16 cellular contexts compared by ENCODE assay signal in the genomic region with DNA sequence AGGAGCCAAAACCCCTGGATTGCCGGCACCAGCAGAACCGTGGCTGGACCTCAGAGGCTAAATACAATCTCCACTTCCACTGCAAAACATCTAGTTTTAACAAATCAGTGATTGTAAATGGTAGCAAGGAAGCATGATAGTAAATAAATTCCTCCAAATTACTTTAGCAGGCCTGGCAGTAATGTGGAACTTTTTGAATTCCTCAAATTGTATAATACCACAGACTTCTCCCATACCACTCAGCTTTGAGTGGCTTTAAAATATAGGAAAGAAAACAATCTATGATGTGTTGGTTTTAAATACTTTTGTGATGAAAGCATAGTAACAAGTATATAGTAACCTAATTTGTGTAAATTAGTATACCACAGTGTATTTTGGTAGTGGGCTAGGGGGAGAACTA. TPM values are rescaled to one million over a fixed set of nuclear protein-coding genes. Genes with fewer than 3 reads are reported as not detected.
DNase-seq lines count a peak whose midpoint lies in the region; ATAC-seq, FAIRE-seq and TF ChIP-seq lines count a peak whose summit lies in the region.
"Had no signal": no experiment of that assay in that cellular context is flagged by ENCODE, and none has a peak within 500 bp of the region (broad histone marks: within the 10 kb centered on the region; RNA-seq: fewer than 3 reads in every experiment).

No MANE protein-coding gene starts in this region.

- H2BK5ac ChIP-seq in mesenchymal stem cell (ENCODE audit: low read depth, low read length, poor library complexity, severe bottlenecking), result no peak overlapping the region

- H2AFZ ChIP-seq in astrocyte (ENCODE audit: low read depth, low read length) (no peak overlapping the region), mesenchymal stem cell (ENCODE audit: low read depth, low read length) (no peak overlapping the region), PC-3 (ENCODE audit: low read length) (no peak overlapping the region)

- no peak overlapping the region for H3K9ac ChIP-seq in astrocyte (ENCODE audit: low read length)
- no peak overlapping the region for H3K9ac ChIP-seq in mesenchymal stem cell (ENCODE audit: low read length)
- H3K9ac ChIP-seq in PC-3 (ENCODE audit: low read length), result no peak overlapping the region

- no peak overlapping the region for H3K14ac ChIP-seq in mesenchymal stem cell (ENCODE audit: low read length in 2 of 2)

- H2BK15ac ChIP-seq in mesenchymal stem cell (ENCODE audit: low read depth, poor library complexity, severe bottlenecking), result no peak overlapping the region

- DNase-seq in AG10803 (ENCODE audit: low read depth) (peak; percentile 61), HFFc6 (peak; percentile 33), astrocyte (ENCODE audit: low read depth) (peak; percentile 49), mesenchymal stem cell (peak; percentile 30), PC-3 (no peak)
- DNase-seq in naive thymus-derived CD4-positive, alpha-beta T cell, result no peak
- no peak for DNase-seq in activated CD4-positive, alpha-beta T cell treated with anti-CD3 and anti-CD28 coated beads for 4 hours
- DNase-seq: BE2C; CD8-positive, alpha-beta memory T cell; DND-41; NCI-H1417; NCI-H1930; NCI-H2171 treated with DMSO at 0.1 percent for 48 hours; NCI-H774; SHP77 treated with DMSO at 0.1 percent for 48 hours had no signal

- no peak overlapping the region for H2AK5ac ChIP-seq in mesenchymal stem cell (ENCODE audit: low read length, severe bottlenecking)

- POLR2A ChIA-PET in naive thymus-derived CD4-positive, alpha-beta T cell (lab: Charles Lee), result no interaction called here
- POLR2A ChIA-PET in PC-3 (lab: Charles Lee; ENCODE audit: unreplicated experiment), result no interaction called here

- no CpG with 5 or more reads among the region's 2 CpGs for WGBS in mesenchymal stem cell

- H3K79me2 ChIP-seq in astrocyte (ENCODE audit: insufficient read depth, low read length) (no peaks in the 10 kb centered on the region), PC-3 (ENCODE audit: low read length) (no peaks in the 10 kb centered on the region)

- no peak overlapping the region for H4K8ac ChIP-seq in mesenchymal stem cell (ENCODE audit: low read length)

- H3K27ac Mint-ChIP-seq in HFFc6, result peak overlapping the region; percentile 14
- H3K27ac Mint-ChIP-seq in astrocyte (ENCODE audit: unreplicated experiment), result no peak overlapping the region
- H3K27ac Mint-ChIP-seq in naive thymus-derived CD4-positive, alpha-beta T cell, result no peak overlapping the region

- H3K9me3 ChIP-seq in astrocyte (ENCODE audit: insufficient read depth, low read depth, low read length) (no peaks in the 10 kb centered on the region), mesenchymal stem cell (ENCODE audit: control insufficient read depth, low read length) (no peaks in the 10 kb centered on the region), PC-3 (ENCODE audit: low read length) (no peaks in the 10 kb centered on the region)
- H3K9me3 ChIP-seq in naive thymus-derived CD4-positive, alpha-beta T cell (ENCODE audit: control insufficient read depth in 2 of 3, low read length in 3 of 3), result no peaks in the 10 kb centered on the region
- H3K9me3 ChIP-seq: BE2C had no signal

- ATAC-seq in naive thymus-derived CD4-positive, alpha-beta T cell, result no peak
- ATAC-seq in PC-3 (no peak), esophagus mucosa (no peak)

- no peaks in the 10 kb centered on the region for H3F3A ChIP-seq in PC-3 (ENCODE audit: low read length, unreplicated experiment)

- no peak for FAIRE-seq in astrocyte (lab: Jason Lieb, UNC)

- H3K4me2 ChIP-seq in astrocyte (ENCODE audit: low read length) (no peak overlapping the region), mesenchymal stem cell (ENCODE audit: low read length, poor library complexity, severe bottlenecking) (no peak overlapping the region), PC-3 (ENCODE audit: low read length) (no peak overlapping the region)

- H3K36me3 Mint-ChIP-seq in HFFc6 (ENCODE audit: low read depth) (no peaks in the 10 kb centered on the region), astrocyte (ENCODE audit: low read depth, unreplicated experiment) (peaks cover 2% of the 10 kb centered on the region)
- peaks cover 0 to 8% (median 0%) of the 10 kb centered on the region in 5 donors for H3K36me3 Mint-ChIP-seq in naive thymus-derived CD4-positive, alpha-beta T cell

- TF ChIP-seq CTCF in AG10803 (conservative IDR thresholded peaks at IDR 0.05; ENCODE audit: low read length), result no peak
- TF ChIP-seq CTCF in HFFc6 (IDR thresholded peaks at IDR 0.05), result no peak
- no peak for TF ChIP-seq CTCF in astrocyte (IDR thresholded peaks at IDR 0.05; ENCODE audit: insufficient read depth, low read depth, low read length)
- TF ChIP-seq CTCF in PC-3 (conservative IDR thresholded peaks at IDR 0.05; ENCODE audit: low read depth, low read length), result no peak

- H3K36me3 ChIP-seq in astrocyte (ENCODE audit: insufficient read depth, low read length) (no peaks in the 10 kb centered on the region), mesenchymal stem cell (ENCODE audit: control insufficient read depth in 1 of 2, insufficient read depth in 2 of 2, low read depth in 1 of 2, low read length in 2 of 2) (peaks cover 0 to 35% of the 10 kb centered on the region in 2 experiments), PC-3 (ENCODE audit: low read depth, low read length) (no peaks in the 10 kb centered on the region)
- no peaks in the 10 kb centered on the region for H3K36me3 ChIP-seq in naive thymus-derived CD4-positive, alpha-beta T cell (ENCODE audit: control insufficient read depth in 2 of 3, insufficient read depth in 3 of 3, low read length in 3 of 3)
- H3K36me3 ChIP-seq: BE2C had no signal

- H3K18ac ChIP-seq in mesenchymal stem cell (ENCODE audit: low read depth in 1 of 2, low read length in 2 of 2), result no peak overlapping the region

- H3K27me3 Mint-ChIP-seq in HFFc6 (ENCODE audit: insufficient read depth) (peaks cover 4% of the 10 kb centered on the region), astrocyte (ENCODE audit: low read depth, unreplicated experiment) (peaks cover 2% of the 10 kb centered on the region)
- no peaks in the 10 kb centered on the region for H3K27me3 Mint-ChIP-seq in naive thymus-derived CD4-positive, alpha-beta T cell

- H2BK120ac ChIP-seq in mesenchymal stem cell (ENCODE audit: low read depth, low read length), result no peak overlapping the region

- H3K27me3 ChIP-seq in astrocyte (ENCODE audit: insufficient read depth, low read length), result no peaks in the 10 kb centered on the region
- H3K27me3 ChIP-seq in mesenchymal stem cell (ENCODE audit: control insufficient read depth in 1 of 2, insufficient read depth in 1 of 2, low read length in 2 of 2), result no peaks in the 10 kb centered on the region
- no peaks in the 10 kb centered on the region for H3K27me3 ChIP-seq in naive thymus-derived CD4-positive, alpha-beta T cell (ENCODE audit: control insufficient read depth in 2 of 2, insufficient read depth in 2 of 2, low read length in 2 of 2)
- no peaks in the 10 kb centered on the region for H3K27me3 ChIP-seq in PC-3 (ENCODE audit: low read length)
- H3K27me3 ChIP-seq: BE2C had no signal

- H3K4ac ChIP-seq in mesenchymal stem cell (ENCODE audit: low read depth in 1 of 2, low read length in 2 of 2), result no peak overlapping the region

- BruUV-seq in PC-3 (replicated peaks; lab: Mats Ljungman, UMichigan), result no TSS peak

- H3K27ac ChIP-seq in astrocyte (ENCODE audit: low read depth, low read length) (no peak overlapping the region), mesenchymal stem cell (ENCODE audit: low read length, poor library complexity, severe bottlenecking) (no peak overlapping the region), PC-3 (ENCODE audit: low read length) (no peak overlapping the region)
- H3K27ac ChIP-seq in naive thymus-derived CD4-positive, alpha-beta T cell (ENCODE audit: low read depth, low read length), result no peak overlapping the region

- H3K79me1 ChIP-seq in mesenchymal stem cell (replicated peaks; ENCODE audit: low read length, poor library complexity, severe bottlenecking), result no peaks in the 10 kb centered on the region

- intact Hi-C loops in naive thymus-derived CD4-positive, alpha-beta T cell (cut with micrococcal nuclease), result no loop called here
- intact Hi-C loops in PC-3 (cut with micrococcal nuclease), result no loop called here

- H2BK12ac ChIP-seq in mesenchymal stem cell (ENCODE audit: low read length in 2 of 2), result no peak overlapping the region

- no peaks in the 10 kb centered on the region for H4K20me1 ChIP-seq in astrocyte (ENCODE audit: insufficient read depth, low read length)
- H4K20me1 ChIP-seq in PC-3 (ENCODE audit: low read length), result no peaks in the 10 kb centered on the region

- H3K9me3 Mint-ChIP-seq in HFFc6, result no peaks in the 10 kb centered on the region
- no peaks in the 10 kb centered on the region for H3K9me3 Mint-ChIP-seq in astrocyte (ENCODE audit: unreplicated experiment)
- H3K9me3 Mint-ChIP-seq in naive thymus-derived CD4-positive, alpha-beta T cell, result no peaks in the 10 kb centered on the region
- H3K9me3 Mint-ChIP-seq: CD8-positive, alpha-beta memory T cell had no signal

- H3K4me1 Mint-ChIP-seq in HFFc6 (ENCODE audit: low read depth) (peaks cover 13% of the 10 kb centered on the region), astrocyte (ENCODE audit: low read depth, unreplicated experiment) (peaks cover 12% of the 10 kb centered on the region)
- peaks cover 0 to 4% (median 0%) of the 10 kb centered on the region in 7 donors for H3K4me1 Mint-ChIP-seq in naive thymus-derived CD4-positive, alpha-beta T cell

- no peak overlapping the region for H3K4me3 Mint-ChIP-seq in HFFc6
- no peak overlapping the region for H3K4me3 Mint-ChIP-seq in astrocyte (ENCODE audit: unreplicated experiment)
- H3K4me3 Mint-ChIP-seq in naive thymus-derived CD4-positive, alpha-beta T cell, result no peak overlapping the region
- H3K4me3 Mint-ChIP-seq: CD8-positive, alpha-beta memory T cell had no signal

- H3K9me2 ChIP-seq in PC-3 (replicated peaks; ENCODE audit: low read length), result no peaks in the 10 kb centered on the region

- H3K4me1 ChIP-seq in astrocyte (ENCODE audit: insufficient read depth, low read length) (no peaks in the 10 kb centered on the region), mesenchymal stem cell (ENCODE audit: control insufficient read depth, insufficient read depth, low read depth, low read length) (peaks cover 2% of the 10 kb centered on the region), PC-3 (ENCODE audit: insufficient read depth, low read length) (no peaks in the 10 kb centered on the region)
- no peaks in the 10 kb centered on the region for H3K4me1 ChIP-seq in naive thymus-derived CD4-positive, alpha-beta T cell (ENCODE audit: control insufficient read depth in 2 of 2, insufficient read depth in 2 of 2, low read length in 2 of 2)
- H3K4me1 ChIP-seq: BE2C had no signal

- H4K91ac ChIP-seq in mesenchymal stem cell (ENCODE audit: low read length), result no peak overlapping the region

- no peak overlapping the region for H3K4me3 ChIP-seq in AG10803 (ENCODE audit: low read length)
- H3K4me3 ChIP-seq in astrocyte (ENCODE audit: insufficient read depth, low read depth, low read length), result no peak overlapping the region
- H3K4me3 ChIP-seq in mesenchymal stem cell (ENCODE audit: insufficient read depth in 1 of 2, low read depth in 1 of 2, low read length in 2 of 2), result no peak overlapping the region
- no peak overlapping the region for H3K4me3 ChIP-seq in naive thymus-derived CD4-positive, alpha-beta T cell (ENCODE audit: low read length)
- H3K4me3 ChIP-seq in PC-3 (ENCODE audit: low read length), result no peak overlapping the region

- CTCF ChIA-PET in naive thymus-derived CD4-positive, alpha-beta T cell (lab: Charles Lee), result no interaction called here
- CTCF ChIA-PET in PC-3 (lab: Charles Lee), result no interaction called here

- no peak overlapping the region for H3K23ac ChIP-seq in mesenchymal stem cell (ENCODE audit: low read length in 2 of 2)

RNA-seq across cellular contexts. Expression of a gene that starts 34.1 kb away (rescaled TPM):
- total RNA-seq in HFFc6 (2021; fragmentation: NEBNext Ultra II Directional; extraction: Animal tissue kit (Norgen Biotek cat#: 25700)), result 10 to 100 TPM; 13.2 to 29.8 (median 27.6) TPM
- 8.8 and 9.1 TPM in 2 replicates for total RNA-seq in astrocyte
- 37.6 TPM for polyA plus RNA-seq in mesenchymal stem cell (2013, experiment 1 of 2)
- polyA plus RNA-seq in mesenchymal stem cell (2013, experiment 2 of 2), result 36.2 TPM
- 10 to 100 TPM in 2 of 5 experiments, 1 to 10 TPM in 3; 1.7 to 41.6 (median 4.6) TPM for total RNA-seq in naive thymus-derived CD4-positive, alpha-beta T cell
- under 1 TPM; 0.20 to 0.50 TPM for polyA plus RNA-seq in naive thymus-derived CD4-positive, alpha-beta T cell
- total RNA-seq in PC-3 (2014; rRNA removed), result 6.9 and 8.2 TPM in 2 replicates
- 27.5 TPM for total RNA-seq in esophagus mucosa

Comparison
In these comparisons a context has a peak if more than half of its experiments do, and no peak if none do; other contexts are left out.
1. DNase-seq: peak in AG10803 (single experiment), HFFc6 (single experiment), astrocyte (single experiment) and mesenchymal stem cell (single experiment); none in naive thymus-derived CD4-positive, alpha-beta T cell (0 of 9), activated CD4-positive, alpha-beta T cell treated with anti-CD3 and anti-CD28 coated beads for 4 hours (0 of 2) and PC-3 (single experiment).